In the genomic region with DNA sequence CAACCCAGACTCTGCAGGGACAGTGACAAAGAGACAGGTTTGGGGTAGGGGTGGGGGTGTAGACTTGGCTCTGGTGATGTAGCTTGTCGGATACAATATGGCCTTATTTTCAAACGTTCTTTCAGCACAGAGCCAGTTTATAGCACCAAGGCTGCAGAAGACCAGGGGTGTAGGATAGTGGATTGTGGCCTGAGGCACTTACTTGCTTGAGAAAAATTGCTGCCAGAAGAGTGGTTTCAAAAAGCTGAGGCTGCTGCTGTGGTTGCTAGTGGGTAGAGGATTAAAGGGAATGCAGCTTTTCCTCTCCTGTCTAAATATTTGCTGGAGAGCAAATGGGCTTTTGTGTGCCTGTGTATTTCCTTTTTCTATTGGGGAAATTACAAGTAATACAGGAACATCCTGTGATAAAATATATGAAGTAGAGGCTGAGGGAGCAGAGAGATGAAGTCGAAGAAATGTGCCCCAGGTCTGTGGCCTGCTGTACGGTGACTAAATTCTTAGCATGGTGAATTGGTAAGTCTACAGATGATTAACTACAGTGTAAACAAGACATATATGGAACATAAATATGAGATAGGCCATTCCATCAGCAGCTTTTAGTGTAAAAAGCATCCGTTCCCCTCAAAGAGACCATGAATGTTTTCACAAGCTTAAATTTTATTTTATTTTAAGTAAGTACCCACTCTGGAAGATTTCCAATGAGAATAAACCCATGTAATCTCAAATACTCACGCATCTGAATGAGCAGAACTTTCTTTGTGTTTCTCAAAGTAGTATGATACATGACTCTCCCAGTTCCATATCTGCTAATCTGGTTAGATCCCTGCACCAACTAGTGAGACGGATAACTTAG, we compare ENCODE assay signal across 9 cellular contexts.
DNase-seq lines count a peak whose midpoint lies in the region; ATAC-seq and TF ChIP-seq lines count a peak whose summit lies in the region.
"Had no signal": no experiment of that assay in that cellular context is flagged by ENCODE, and none has a peak within 500 bp of the region (broad histone marks: within the 10 kb centered on the region; RNA-seq: fewer than 3 reads in every experiment).

No MANE protein-coding gene starts in this region.

- no peaks in the 10 kb centered on the region for H3K27me3 ChIP-seq in MM.1S (replicated peaks; ENCODE audit: insufficient read depth, low read length)
- no peaks in the 10 kb centered on the region for H3K27me3 ChIP-seq in MG63

- H3K27ac Mint-ChIP-seq in T-helper 1 cell treated with Interleukin-12 subunit alpha and Interleukin-12 subunit beta and Interleukin-4 antibody, amounts not matched to agents 30 μg/mL and 1 μg/mL, for 36 hours = peak overlapping the region; percentile 78
- peak overlapping the region; percentile 30 to 45 for H3K27ac Mint-ChIP-seq in stimulated activated naive CD8-positive, alpha-beta T cell treated with anti-CD3 and anti-CD28 coated beads, Interleukin-15, amount 100 ng/mL, for 72 hours

- H3K4me1 ChIP-seq in MM.1S (ENCODE audit: low read length) = peaks cover 25% of the 10 kb centered on the region

- peak overlapping the region; percentile 36; the same call in 1 of the 2 replicates for H3K4me2 ChIP-seq in MM.1S (ENCODE audit: low read depth, low read length)

- no peak overlapping the region for H2AFZ ChIP-seq in MM.1S (ENCODE audit: low read length)

- H3K4me3 Mint-ChIP-seq in T-helper 1 cell treated with Interleukin-12 subunit alpha and Interleukin-12 subunit beta and Interleukin-4 antibody, amounts not matched to agents 30 μg/mL and 1 μg/mL, for 36 hours = peak overlapping the region; percentile 14
- peak overlapping the region; percentile 13 to 54 for H3K4me3 Mint-ChIP-seq in stimulated activated naive CD8-positive, alpha-beta T cell treated with anti-CD3 and anti-CD28 coated beads, Interleukin-15, amount 100 ng/mL, for 72 hours

- H3F3A ChIP-seq in MM.1S (ENCODE audit: insufficient read depth, low read length) = peaks cover 15% of the 10 kb centered on the region

- no peak overlapping the region for H3K9ac ChIP-seq in MM.1S (ENCODE audit: low read length)

- H3K27me3 Mint-ChIP-seq in T-helper 1 cell treated with Interleukin-12 subunit alpha and Interleukin-12 subunit beta and Interleukin-4 antibody, amounts not matched to agents 30 μg/mL and 1 μg/mL, for 36 hours (ENCODE audit: low read depth) = no peaks in the 10 kb centered on the region
- no peaks in the 10 kb centered on the region for H3K27me3 Mint-ChIP-seq in stimulated activated naive CD8-positive, alpha-beta T cell treated with anti-CD3 and anti-CD28 coated beads, Interleukin-15, amount 100 ng/mL, for 72 hours

- peak; percentile 79 for ATAC-seq in stimulated activated naive CD8-positive, alpha-beta T cell treated with anti-CD3 and anti-CD28 coated beads, Interleukin-15, amount 100 ng/mL, for 72 hours
- no peak for ATAC-seq in GM21367 (IDR thresholded peaks at IDR 0.05; ENCODE audit: unreplicated experiment)

- CTCF ChIA-PET in RWPE1 (lab: Yijun Ruan, JAX) = no interaction called here

- H3K4me1 Mint-ChIP-seq in T-helper 1 cell treated with Interleukin-12 subunit alpha and Interleukin-12 subunit beta and Interleukin-4 antibody, amounts not matched to agents 30 μg/mL and 1 μg/mL, for 36 hours (ENCODE audit: low read depth) = peaks cover 46% of the 10 kb centered on the region
- peaks cover 59% of the 10 kb centered on the region for H3K4me1 Mint-ChIP-seq in stimulated activated naive CD8-positive, alpha-beta T cell treated with anti-CD3 and anti-CD28 coated beads, Interleukin-15, amount 100 ng/mL, for 72 hours

- H3K36me3 ChIP-seq in MM.1S (replicated peaks; ENCODE audit: insufficient read depth, low read length) = no peaks in the 10 kb centered on the region
- H3K36me3 ChIP-seq in MG63 = no peaks in the 10 kb centered on the region

- peaks cover 13% of the 10 kb centered on the region for H3K36me3 Mint-ChIP-seq in T-helper 1 cell treated with Interleukin-12 subunit alpha and Interleukin-12 subunit beta and Interleukin-4 antibody, amounts not matched to agents 30 μg/mL and 1 μg/mL, for 36 hours (ENCODE audit: low read depth)

- no peaks in the 10 kb centered on the region for H3K9me3 Mint-ChIP-seq in T-helper 1 cell treated with Interleukin-12 subunit alpha and Interleukin-12 subunit beta and Interleukin-4 antibody, amounts not matched to agents 30 μg/mL and 1 μg/mL, for 36 hours
- H3K9me3 Mint-ChIP-seq in stimulated activated naive CD8-positive, alpha-beta T cell treated with anti-CD3 and anti-CD28 coated beads, Interleukin-15, amount 100 ng/mL, for 72 hours = no peaks in the 10 kb centered on the region

- H3K27ac ChIP-seq in MM.1S (ENCODE audit: low read length) = peak overlapping the region; percentile 69; the same call in 1 of the 2 replicates
- H3K27ac ChIP-seq in RWPE1 = no peak overlapping the region
- H3K27ac ChIP-seq: C4-2B had no signal

- POLR2A ChIA-PET in RWPE1 (lab: Yijun Ruan, JAX; ENCODE audit: low non-redundant PET) = no interaction called here

- H3K9me3 ChIP-seq in MM.1S (replicated peaks; ENCODE audit: insufficient read depth, low read length) (no peaks in the 10 kb centered on the region), MG63 (no peaks in the 10 kb centered on the region)

- TF ChIP-seq CTCF in MM.1S (IDR thresholded peaks at IDR 0.05; ENCODE audit: low read length) (no peak), RWPE1 (conservative IDR thresholded peaks at IDR 0.05; ENCODE audit: low read depth) (no peak)

- H3K9me2 ChIP-seq in MM.1S (replicated peaks; ENCODE audit: insufficient read depth, low read length) = no peaks in the 10 kb centered on the region

- H3K4me3 ChIP-seq in MM.1S (ENCODE audit: low read length) = no peak overlapping the region
- no peak overlapping the region for H3K4me3 ChIP-seq in MG63

- DNase-seq in T-helper 1 cell = no peak
- DNase-seq in MM.1S = no peak
- DNase-seq in fibroblast of peridontal ligament (ENCODE audit: extremely low read depth) = peak; percentile 50
- DNase-seq in stimulated activated naive CD8-positive, alpha-beta T cell treated with anti-CD3 and anti-CD28 coated beads, Interleukin-15, amount 100 ng/mL, for 72 hours = no peak
- no peak for DNase-seq in MG63
- DNase-seq in RWPE1 (ENCODE audit: low spot score) = no peak

- H4K20me1 ChIP-seq in MM.1S (ENCODE audit: insufficient read depth, low read length) = no peaks in the 10 kb centered on the region

- peaks cover 8% of the 10 kb centered on the region; the same call in 1 of the 2 replicates for H3K79me2 ChIP-seq in MM.1S (ENCODE audit: low read length)
